ENCODE assay signal across 8 cellular contexts in the genomic region with DNA sequence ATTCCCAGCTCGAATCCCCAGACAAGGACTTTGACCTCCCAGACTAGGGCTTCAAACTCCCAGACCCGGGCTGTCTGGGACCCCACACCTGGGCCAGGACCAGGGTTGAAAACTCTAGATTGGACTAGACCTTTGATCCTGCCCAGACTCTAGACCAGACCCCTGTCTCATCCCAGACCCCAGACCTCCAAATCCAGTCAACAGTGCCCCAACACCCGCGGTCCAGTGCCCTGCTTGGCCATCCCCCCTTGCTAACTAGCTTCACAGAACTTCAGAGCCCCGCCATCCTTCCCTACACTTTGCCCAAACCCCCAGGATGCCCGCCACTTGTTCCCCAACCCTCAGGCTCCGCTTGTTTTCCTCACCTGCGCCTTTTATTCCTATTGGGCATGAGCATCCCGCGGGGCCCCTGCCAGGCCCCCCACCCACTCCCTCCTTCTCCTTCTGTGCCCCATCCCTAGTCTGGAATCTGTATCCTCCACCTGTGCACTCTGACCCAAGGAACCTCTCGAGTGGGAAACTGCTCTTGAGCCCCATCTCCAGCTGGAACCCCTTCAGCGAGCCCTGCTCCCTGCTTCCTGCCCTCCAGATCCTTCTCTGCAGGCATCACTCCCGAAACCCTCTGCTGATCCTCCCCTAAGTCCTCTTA. TPM values are rescaled to one million over a fixed set of nuclear protein-coding genes. Genes with fewer than 3 reads are reported as not detected.
DNase-seq lines count a peak whose midpoint lies in the region; ATAC-seq and TF ChIP-seq lines count a peak whose summit lies in the region.

No MANE protein-coding gene starts in this region.

- DNase-seq in GM12865 (ENCODE audit: low read depth) (no peak), SJSA1 (ENCODE audit: low read depth in 1 of 2, low spot score in 2 of 2) (peak in 1 of 2 experiments; percentile 6), fibroblast of lung (ENCODE audit: low read depth in 2 of 2) (no peak), NCI-H2107 (lab: John Stamatoyannopoulos, UW) (no peak), HK-2 (ENCODE audit: unreplicated experiment) (no peak)

- H3K4me2 ChIP-seq in fibroblast of lung (ENCODE audit: extremely low read depth, insufficient read depth, low read length) = peak overlapping the region; percentile 97

- no peaks in the 10 kb centered on the region for H4K20me1 ChIP-seq in fibroblast of lung (ENCODE audit: control insufficient read depth, extremely low read depth, insufficient read depth, low read length)

- H3K9ac ChIP-seq in fibroblast of lung (ENCODE audit: insufficient read depth, low read length) (peak overlapping the region; percentile 82), rectal smooth muscle tissue (ENCODE audit: low read length) (peak overlapping the region; percentile 71)

- no peaks in the 10 kb centered on the region for H3K9me3 ChIP-seq in SJSA1 (replicated peaks)
- no peaks in the 10 kb centered on the region for H3K9me3 ChIP-seq in fibroblast of lung (ENCODE audit: control insufficient read depth, insufficient read depth, low read depth, low read length)

- peaks cover 23% of the 10 kb centered on the region for H3K4me1 ChIP-seq in SJSA1 (replicated peaks)
- peaks cover 17% of the 10 kb centered on the region for H3K4me1 ChIP-seq in fibroblast of lung (ENCODE audit: control insufficient read depth, extremely low read depth, insufficient read depth, low read length)
- peaks cover 24% of the 10 kb centered on the region for H3K4me1 ChIP-seq in rectal smooth muscle tissue (ENCODE audit: control insufficient read depth, insufficient read depth, low read length)

- H3K36me3 ChIP-seq in SJSA1 (peaks cover 44% of the 10 kb centered on the region), fibroblast of lung (ENCODE audit: control insufficient read depth, insufficient read depth, low read length) (peaks cover 10% of the 10 kb centered on the region), rectal smooth muscle tissue (ENCODE audit: control insufficient read depth, insufficient read depth, low read length) (no peaks in the 10 kb centered on the region)

- no peak for ATAC-seq in HG02852 (IDR thresholded peaks at IDR 0.05; ENCODE audit: unreplicated experiment)
- ATAC-seq in GM19452 (IDR thresholded peaks at IDR 0.05; ENCODE audit: unreplicated experiment) = no peak

- H3K27me3 ChIP-seq in SJSA1 (replicated peaks) = no peaks in the 10 kb centered on the region
- no peaks in the 10 kb centered on the region for H3K27me3 ChIP-seq in fibroblast of lung (ENCODE audit: control insufficient read depth, insufficient read depth, low read length)
- no peaks in the 10 kb centered on the region for H3K27me3 ChIP-seq in rectal smooth muscle tissue (ENCODE audit: control insufficient read depth, insufficient read depth, low read length)

- no peak overlapping the region for H2AFZ ChIP-seq in fibroblast of lung (ENCODE audit: low read length)

- peak overlapping the region; percentile 18; the same call in 1 of the 2 replicates for H3K27ac ChIP-seq in SJSA1
- H3K27ac ChIP-seq in fibroblast of lung (ENCODE audit: insufficient read depth, low read length) = peak overlapping the region; percentile 81
- H3K27ac ChIP-seq in rectal smooth muscle tissue (ENCODE audit: low read depth, low read length) = peak overlapping the region; percentile 86

- H3K79me2 ChIP-seq in fibroblast of lung (ENCODE audit: control insufficient read depth, insufficient read depth, low read length) = peaks cover 56% of the 10 kb centered on the region

- TF ChIP-seq CTCF in GM12865 (IDR thresholded peaks at IDR 0.05; ENCODE audit: insufficient read depth, low read depth, low read length, missing control alignments) (no peak), fibroblast of lung (conservative IDR thresholded peaks at IDR 0.05 in 1 of 2, IDR thresholded peaks at IDR 0.05 in 1 of 2; ENCODE audit: low read depth in 1 of 2, low read length in 2 of 2) (no peak)

- H3K4me3 ChIP-seq in GM12865 (ENCODE audit: low read depth, low read length) = peak overlapping the region; percentile 81
- peak overlapping the region; percentile 77 for H3K4me3 ChIP-seq in SJSA1
- peak overlapping the region; percentile 85 to 98 (median 92) for H3K4me3 ChIP-seq in fibroblast of lung (replicated peaks in 1 of 4; ENCODE audit: control extremely low read depth in 1 of 4, insufficient read depth in 1 of 4, low read depth in 3 of 4, low read length in 4 of 4)
- peak overlapping the region; percentile 96 for H3K4me3 ChIP-seq in rectal smooth muscle tissue (ENCODE audit: low read length)

RNA-seq across cellular contexts. Expression of a gene that starts 0.6 kb away (rescaled TPM):
- total RNA-seq in SJSA1 (2014; rRNA removed; shearing (Covaris generic)) = 178 and 214 TPM in 2 replicates
- 124 and 238 TPM in 2 replicates for total RNA-seq in fibroblast of lung
- 704 and 828 TPM in 2 replicates for polyA plus RNA-seq in fibroblast of lung
- polyA plus RNA-seq in fibroblast of lung (2012) = 433 and 460 TPM in 2 replicates
- 885 and 1,144 TPM in 2 replicates for polyA minus RNA-seq in fibroblast of lung (ENCODE audit: low replicate concordance)

RNA-seq across cellular contexts. Expression of a gene that starts 31.5 kb away (rescaled TPM):
- not detected in 2 replicates for total RNA-seq in SJSA1 (2014; rRNA removed; shearing (Covaris generic))
- total RNA-seq in fibroblast of lung = not detected in 2 replicates
- polyA plus RNA-seq in fibroblast of lung = 0.02 TPM in 1 of 2 replicates, not detected in the other
- not detected in 2 replicates for polyA plus RNA-seq in fibroblast of lung (2012)
- not detected in 2 replicates for polyA minus RNA-seq in fibroblast of lung (ENCODE audit: low replicate concordance)

RNA-seq across cellular contexts. Expression of a gene that starts 32.3 kb away (rescaled TPM):
- 2.6 and 6.5 TPM in 2 replicates for total RNA-seq in SJSA1 (2014; rRNA removed; shearing (Covaris generic))
- total RNA-seq in fibroblast of lung = 51.6 and 85.2 TPM in 2 replicates
- polyA plus RNA-seq in fibroblast of lung = 17.6 and 23.5 TPM in 2 replicates
- 26.0 and 32.8 TPM in 2 replicates for polyA plus RNA-seq in fibroblast of lung (2012)
- polyA minus RNA-seq in fibroblast of lung (ENCODE audit: low replicate concordance) = 6.7 and 14.3 TPM in 2 replicates

RNA-seq across cellular contexts. Expression of a gene that starts 42.3 kb away (rescaled TPM):
- total RNA-seq in SJSA1 (2014; rRNA removed; shearing (Covaris generic)) = not detected in 2 replicates
- not detected in 2 replicates for total RNA-seq in fibroblast of lung
- not detected in 2 replicates for polyA plus RNA-seq in fibroblast of lung
- not detected in 2 replicates for polyA plus RNA-seq in fibroblast of lung (2012)
- not detected in 2 replicates for polyA minus RNA-seq in fibroblast of lung (ENCODE audit: low replicate concordance)

RNA-seq across cellular contexts. Expression of a gene that starts 45.2 kb away (rescaled TPM):
- not detected in 2 replicates for total RNA-seq in SJSA1 (2014; rRNA removed; shearing (Covaris generic))
- not detected in 2 replicates for total RNA-seq in fibroblast of lung
- polyA plus RNA-seq in fibroblast of lung = not detected in 2 replicates
- polyA plus RNA-seq in fibroblast of lung (2012) = not detected in 2 replicates
- polyA minus RNA-seq in fibroblast of lung (ENCODE audit: low replicate concordance) = not detected in 2 replicates

Comparison
In these comparisons a context has a peak if more than half of its experiments do, and no peak if none do; other contexts are left out.
1. H3K27ac ChIP-seq: peak in every context shown above with its lines; median percentile 86 in rectal smooth muscle tissue; 81 in fibroblast of lung; 18 in SJSA1.